Comparison of ENCODE assay signal across 18 cellular contexts in the genomic region with DNA sequence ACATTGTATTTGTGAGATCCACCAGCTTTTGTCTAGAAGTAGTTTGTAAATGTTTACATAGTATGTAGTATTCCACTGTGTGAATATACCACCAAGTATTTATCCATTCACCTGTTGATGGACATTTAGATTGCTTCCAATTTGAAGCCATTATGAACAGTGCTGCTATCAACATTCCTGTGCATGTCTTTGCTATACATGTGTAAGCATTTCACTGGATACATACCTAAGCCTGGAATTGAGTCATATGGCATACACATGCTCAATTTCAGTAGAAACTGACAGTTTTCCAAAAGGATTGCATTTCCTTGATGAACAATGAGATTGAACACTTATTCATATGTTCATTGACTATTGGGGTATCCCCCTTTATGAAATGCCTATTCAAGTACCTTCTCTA.
A peak's percentile ranks its signal among the peaks of the same experiment; 100 is the strongest.
DNase-seq lines count a peak whose midpoint lies in the region; ATAC-seq, FAIRE-seq and TF ChIP-seq lines count a peak whose summit lies in the region.
"Had no signal": no experiment of that assay in that cellular context is flagged by ENCODE, and none has a peak within 500 bp of the region (broad histone marks: within the 10 kb centered on the region; RNA-seq: fewer than 3 reads in every experiment).

No MANE protein-coding gene starts in this region.

- no peak for TF ChIP-seq POLR2A in breast epithelium (IDR thresholded peaks at IDR 0.05)

- H3K9me3 ChIP-seq in mammary epithelial cell (replicated peaks; ENCODE audit: insufficient read depth, low read length) (peaks cover 6% of the 10 kb centered on the region), breast epithelium (peaks cover 0 to 9% of the 10 kb centered on the region in 2 donors), RWPE2 (ENCODE audit: severe bottlenecking) (peaks cover 3% of the 10 kb centered on the region), keratinocyte (ENCODE audit: control insufficient read depth, low read depth, low read length) (peaks cover 3% of the 10 kb centered on the region)
- H3K9me3 ChIP-seq: HAP-1 had no signal

- CTCF ChIA-PET in mammary epithelial cell (lab: Charles Lee; ENCODE audit: low non-redundant PET), result no interaction called here

- H3K27me3 ChIP-seq in mammary epithelial cell (ENCODE audit: insufficient read depth, low read length) (no peaks in the 10 kb centered on the region), breast epithelium (no peaks in the 10 kb centered on the region), RWPE2 (ENCODE audit: insufficient read depth, poor library complexity, severe bottlenecking) (no peaks in the 10 kb centered on the region), keratinocyte (ENCODE audit: control insufficient read depth, extremely low read depth, insufficient read depth, low read length) (no peaks in the 10 kb centered on the region)

- H3K4me1 ChIP-seq in mammary epithelial cell (ENCODE audit: insufficient read depth, low read length), result no peaks in the 10 kb centered on the region
- H3K4me1 ChIP-seq in breast epithelium, result no peaks in the 10 kb centered on the region
- H3K4me1 ChIP-seq in RWPE2 (ENCODE audit: insufficient read depth, poor library complexity, severe bottlenecking), result no peaks in the 10 kb centered on the region
- H3K4me1 ChIP-seq in keratinocyte (ENCODE audit: control insufficient read depth, extremely low read depth, insufficient read depth, low read length), result no peaks in the 10 kb centered on the region
- H3K4me1 ChIP-seq: HAP-1 had no signal

- in situ Hi-C loops in mammary epithelial cell (cut with MboI; ENCODE audit: low sequenced_read_pairs in 2 of 2), result no loop called here

- FAIRE-seq in keratinocyte (lab: Jason Lieb, UNC), result peak; percentile 26
- FAIRE-seq: G401.6, GM12891 had no signal

- no peak overlapping the region for H3K4me2 ChIP-seq in mammary epithelial cell (ENCODE audit: insufficient read depth, low read depth, low read length)
- no peak overlapping the region for H3K4me2 ChIP-seq in keratinocyte (ENCODE audit: control insufficient read depth, extremely low read depth, insufficient read depth, low read depth, low read length)

- H3K9me1 ChIP-seq in keratinocyte (ENCODE audit: control insufficient read depth, extremely low read depth, insufficient read depth, low read length), result no peaks in the 10 kb centered on the region

- no peak overlapping the region for H3K9ac ChIP-seq in mammary epithelial cell (ENCODE audit: insufficient read depth, low read length)
- no peak overlapping the region for H3K9ac ChIP-seq in keratinocyte (ENCODE audit: control insufficient read depth, extremely low read depth, insufficient read depth, low read length)

- no peak for TF ChIP-seq CTCF in mammary epithelial cell (conservative IDR thresholded peaks at IDR 0.05 in 1 of 2, IDR thresholded peaks at IDR 0.05 in 1 of 2; ENCODE audit: extremely low read depth in 1 of 2, insufficient read depth in 1 of 2, low read depth in 1 of 2, low read length in 2 of 2)
- TF ChIP-seq CTCF in breast epithelium (IDR thresholded peaks at IDR 0.05), result no peak
- no peak for TF ChIP-seq CTCF in RWPE2 (IDR thresholded peaks at IDR 0.05; ENCODE audit: poor library complexity, severe bottlenecking)
- TF ChIP-seq CTCF in keratinocyte (optimal IDR thresholded peaks at IDR 0.05 in 1 of 3, IDR thresholded peaks at IDR 0.05 in 1 of 3, conservative IDR thresholded peaks at IDR 0.05 in 1 of 3; ENCODE audit: extremely low read depth in 1 of 3, insufficient read depth in 2 of 3, low read length in 3 of 3), result no peak

- DNase-seq in mammary epithelial cell (peak; percentile 4), breast epithelium (ENCODE audit: low spot score in 2 of 2) (no peak), RWPE2 (ENCODE audit: low spot score) (no peak), keratinocyte (ENCODE audit: low read depth, low spot score) (no peak), OCI-M2 (lab: John Stamatoyannopoulos, UW; ENCODE audit: unreplicated experiment) (no peak)
- DNase-seq in stimulated activated CD4-positive, alpha-beta T cell treated with anti-CD3 and anti-CD28 coated beads, Interleukin-2, amount 100 ng/mL, for 24 hours, result no peak
- DNase-seq: ACHN; C1 segment of cervical spinal cord; Calu3; CD4-positive, alpha-beta T cell; DMS 273 treated with DMSO at 0.1 percent for 48 hours; DMS79 treated with DMSO at 0.1 percent for 48 hours; EL; GOT3 had no signal

- intact Hi-C loops in mammary epithelial cell (cut with micrococcal nuclease) (no loop called here), breast epithelium (cut with DNase I; ENCODE audit: low total_unique reads) (no loop called here)

- dilution Hi-C loops in mammary epithelial cell (cut with HindIII; ENCODE audit: low sequenced_read_pairs) (no loop called here), keratinocyte (cut with MboI; ENCODE audit: extremely low pct_ligation_motif_present, low sequenced_read_pairs) (no loop called here)

- H3K79me2 ChIP-seq in mammary epithelial cell (ENCODE audit: insufficient read depth, low read length) (no peaks in the 10 kb centered on the region), keratinocyte (ENCODE audit: control insufficient read depth, insufficient read depth, low read length) (no peaks in the 10 kb centered on the region)

- H2AFZ ChIP-seq in mammary epithelial cell (ENCODE audit: low read depth, low read length) (no peak overlapping the region), keratinocyte (ENCODE audit: control insufficient read depth, low read length) (no peak overlapping the region)

- peak; percentile 42; the same call in 1 of the 3 replicates for ATAC-seq in RWPE2 (ENCODE audit: low read depth)
- ATAC-seq in GM21526 (IDR thresholded peaks at IDR 0.05; ENCODE audit: low FRiP score, unreplicated experiment), result no peak

- no TSS peak for BruUV-seq in mammary epithelial cell (replicated peaks; lab: Mats Ljungman, UMichigan)

- H3K36me3 ChIP-seq in mammary epithelial cell (ENCODE audit: insufficient read depth, low read length) (no peaks in the 10 kb centered on the region), breast epithelium (no peaks in the 10 kb centered on the region), RWPE2 (ENCODE audit: low read depth) (no peaks in the 10 kb centered on the region), keratinocyte (ENCODE audit: control insufficient read depth in 2 of 2, extremely low read depth in 1 of 2, insufficient read depth in 2 of 2, low read length in 2 of 2) (no peaks in the 10 kb centered on the region)
- H3K36me3 ChIP-seq: HAP-1 had no signal

- no peak overlapping the region for H3K4me3 ChIP-seq in mammary epithelial cell (replicated peaks in 1 of 3; ENCODE audit: insufficient read depth in 1 of 3, low read depth in 2 of 3, low read length in 3 of 3)
- no peak overlapping the region for H3K4me3 ChIP-seq in breast epithelium
- no peak overlapping the region for H3K4me3 ChIP-seq in RWPE2 (ENCODE audit: severe bottlenecking)
- H3K4me3 ChIP-seq in keratinocyte (ENCODE audit: control insufficient read depth in 2 of 3, extremely low read depth in 1 of 3, insufficient read depth in 2 of 3, low read depth in 1 of 3, low read length in 3 of 3), result no peak overlapping the region
- H3K4me3 ChIP-seq: HAP-1 had no signal

- H3K27ac ChIP-seq in mammary epithelial cell (ENCODE audit: insufficient read depth, low read depth, low read length), result no peak overlapping the region
- H3K27ac ChIP-seq in breast epithelium, result no peak overlapping the region
- H3K27ac ChIP-seq in RWPE2 (ENCODE audit: poor library complexity, severe bottlenecking), result no peak overlapping the region
- no peak overlapping the region for H3K27ac ChIP-seq in keratinocyte (ENCODE audit: control insufficient read depth, insufficient read depth, low read length)

- H4K20me1 ChIP-seq in mammary epithelial cell (ENCODE audit: insufficient read depth, low read length), result no peaks in the 10 kb centered on the region
- no peaks in the 10 kb centered on the region for H4K20me1 ChIP-seq in keratinocyte (ENCODE audit: control insufficient read depth, extremely low read depth, insufficient read depth, low read length)
